11 cellular contexts compared by ENCODE assay signal in genomic region chr14:32129124-32129523, GRCh38. TPM values are rescaled to one million over a fixed set of nuclear protein-coding genes. Genes with fewer than 3 reads are reported as not detected.
DNase-seq lines count a peak whose midpoint lies in the region; ATAC-seq and TF ChIP-seq lines count a peak whose summit lies in the region.
"Had no signal": no experiment of that assay in that cellular context is flagged by ENCODE, and none has a peak within 500 bp of the region (broad histone marks: within the 10 kb centered on the region; RNA-seq: fewer than 3 reads in every experiment).

No MANE protein-coding gene starts in this region.

- no peaks in the 10 kb centered on the region for H3K9me3 ChIP-seq in SK-N-MC (ENCODE audit: low read depth, low read length)
- H3K9me3 ChIP-seq in esophagus squamous epithelium = no peaks in the 10 kb centered on the region

- no peak overlapping the region for H3K9ac ChIP-seq in SK-N-MC (ENCODE audit: insufficient read length)

- TF ChIP-seq CTCF in esophagus squamous epithelium (IDR thresholded peaks at IDR 0.05) = no peak

- DNase-seq in GM03348 (ENCODE audit: low spot score) (peak; percentile 62), SK-N-MC (ENCODE audit: low read depth, low spot score) (no peak), fibroblast of peridontal ligament (ENCODE audit: extremely low read depth) (peak; percentile 41), renal cortical epithelial cell (ENCODE audit: low read depth) (peak; percentile 29), esophagus squamous epithelium (lab: John Stamatoyannopoulos, UW) (no peak), NCI-H2171 treated with DMSO at 0.1 percent for 48 hours (lab: John Stamatoyannopoulos, UW) (no peak)
- DNase-seq: CD4-positive, CD25-positive, alpha-beta regulatory T cell; KBM-7; T1000 had no signal

- TF ChIP-seq POLR2A in esophagus squamous epithelium (IDR thresholded peaks at IDR 0.05) = no peak

- 0 out of 2 replicates have a peak overlapping the region, but pooled peaks have one; percentile 52 for H3K27ac ChIP-seq in SK-N-MC
- H3K27ac ChIP-seq in esophagus squamous epithelium = peak overlapping the region in 1 of 4 donors; percentile 23

- H3K27me3 ChIP-seq in esophagus squamous epithelium = no peaks in the 10 kb centered on the region

- H3K4me3 ChIP-seq in SK-N-MC (no peak overlapping the region), esophagus squamous epithelium (no peak overlapping the region)

- intact Hi-C loops in esophagus squamous epithelium (cut with DNase I) = no loop called here

- WGBS in esophagus squamous epithelium, 2 donors = 26 to 38% methylated on average over 2 of the region's 2 CpGs

- peaks cover 0 to 33% (median 4%) of the 10 kb centered on the region in 3 donors for H3K4me1 ChIP-seq in esophagus squamous epithelium

- H3K36me3 ChIP-seq in SK-N-MC (ENCODE audit: insufficient read depth, low read length) (no peaks in the 10 kb centered on the region; the same call in 1 of the 2 replicates), esophagus squamous epithelium (peaks cover 0 to 43% (median 3%) of the 10 kb centered on the region in 3 donors)

- ATAC-seq in activated CD4-positive, CD25-positive, alpha-beta regulatory T cell treated with anti-CD3 and anti-CD28 coated beads, Interleukin-2, amount 50 U/mL, for 24 hours = no peak
- no peak for ATAC-seq in GM19023 (IDR thresholded peaks at IDR 0.05; ENCODE audit: unreplicated experiment)

RNA-seq across cellular contexts. Expression of gene ARHGAP5, which starts 52.0 kb away (rescaled TPM):
- total RNA-seq in renal cortical epithelial cell = 199 and 235 TPM in 2 replicates
- 100 to 1,000 TPM in 2 of 4 donors, 10 to 100 TPM in 2; 77.7 to 139 (median 100) TPM for total RNA-seq in esophagus squamous epithelium

Comparison
In these comparisons a context has a peak if more than half of its experiments do, and no peak if none do; other contexts are left out.
1. DNase-seq: peak in GM03348 (single experiment), fibroblast of peridontal ligament (single experiment) and renal cortical epithelial cell (single experiment); none in SK-N-MC (single experiment), esophagus squamous epithelium (single experiment) and NCI-H2171 treated with DMSO at 0.1 percent for 48 hours (single experiment).